In the genomic region with DNA sequence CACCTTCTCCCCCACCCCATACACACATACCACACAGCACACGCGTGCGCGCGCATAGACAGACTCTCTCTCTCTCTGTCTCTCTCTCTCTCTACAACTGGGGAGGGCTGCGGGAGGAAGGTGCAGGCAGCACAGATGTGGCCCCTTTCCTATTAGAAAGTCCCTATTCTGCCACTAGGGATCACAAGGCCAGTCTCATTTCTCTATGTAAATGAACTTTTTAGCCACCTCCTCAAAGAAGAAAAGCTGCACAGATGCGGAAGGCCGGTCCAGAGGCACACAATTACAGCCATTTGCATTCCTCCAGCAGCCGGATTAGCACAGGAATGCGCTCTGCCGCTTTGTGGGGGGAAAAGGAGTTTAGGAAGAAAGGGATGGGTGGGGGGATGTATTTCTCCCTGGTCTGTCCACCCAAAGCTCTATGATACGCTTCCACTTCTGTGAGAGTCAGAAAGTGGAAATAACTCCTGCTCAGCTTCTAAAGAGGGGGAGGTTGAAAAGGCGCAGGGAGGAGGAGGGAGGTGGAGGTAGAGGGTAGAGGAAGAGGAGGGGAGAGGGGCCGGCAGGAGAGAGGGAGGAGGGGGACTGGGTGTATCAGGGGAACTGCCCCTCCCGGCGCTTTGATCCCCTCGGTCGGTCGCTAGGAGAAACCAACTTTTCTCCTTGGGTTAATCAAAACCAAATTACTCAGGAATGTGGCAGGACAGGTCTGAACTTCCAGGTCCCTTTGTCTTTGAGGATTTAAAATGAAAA, we compare ENCODE assay signal across 8 cellular contexts. TPM values are rescaled to one million over a fixed set of nuclear protein-coding genes. Genes with fewer than 3 reads are reported as not detected.
DNase-seq lines count a peak whose midpoint lies in the region; ATAC-seq and TF ChIP-seq lines count a peak whose summit lies in the region.

No MANE protein-coding gene starts in this region.

- peaks cover 4 to 36% of the 10 kb centered on the region in 2 donors for H3K4me1 ChIP-seq in left lung

- intact Hi-C loops in left lung (cut with DNase I), result no loop called here

- H3K36me3 ChIP-seq in GM06990 (ENCODE audit: control insufficient read depth, insufficient read depth, low read length), result no peaks in the 10 kb centered on the region
- H3K36me3 ChIP-seq in left lung, result no peaks in the 10 kb centered on the region

- TF ChIP-seq CTCF in GM06990 (IDR thresholded peaks at IDR 0.05; ENCODE audit: insufficient read depth, low read length, poor library complexity, severe bottlenecking), result no peak
- TF ChIP-seq CTCF in left lung (IDR thresholded peaks at IDR 0.05), result no peak

- no peaks in the 10 kb centered on the region for H3K9me3 ChIP-seq in left lung

- peak overlapping the region; percentile 57 for H3K4me3 ChIP-seq in GM06990 (replicated peaks; ENCODE audit: low read depth, low read length)
- H3K4me3 ChIP-seq in left lung, result no peak overlapping the region

- DNase-seq in GM06990 (ENCODE audit: extremely low read depth, insufficient read length) (peak; percentile 59), left lung (no peak), SKM-1 (lab: John Stamatoyannopoulos, UW; ENCODE audit: unreplicated experiment) (no peak), inferior parietal cortex (ENCODE audit: extremely low spot score) (no peak)
- no peak for DNase-seq in activated CD8-positive, alpha-beta memory T cell treated with anti-CD3 and anti-CD28 coated beads, Interleukin-2, amount 50 U/mL, for 48 hours
- no peak for DNase-seq in activated CD4-positive, alpha-beta T cell treated with anti-CD3 and anti-CD28 coated beads, Interleukin-2, amount 50 U/mL, for 1 hour

- peak; percentile 71 for ATAC-seq in GM19467 (IDR thresholded peaks at IDR 0.05; ENCODE audit: unreplicated experiment)
- peak; percentile 64 for ATAC-seq in HG03457 (IDR thresholded peaks at IDR 0.05; ENCODE audit: unreplicated experiment)
- ATAC-seq in left lung, result peak; percentile 38

- H3K27ac ChIP-seq in left lung, result peak overlapping the region in 1 of 2 donors; percentile 7

- H3K27me3 ChIP-seq in GM06990 (replicated peaks; ENCODE audit: control insufficient read depth, insufficient read depth, low read length), result no peaks in the 10 kb centered on the region
- peaks cover 0 to 9% of the 10 kb centered on the region in 2 donors for H3K27me3 ChIP-seq in left lung

RNA-seq across cellular contexts. Expression of a gene that starts 11.7 kb away (rescaled TPM):
- 10 to 100 TPM; 21.4 to 25.7 TPM for total RNA-seq in left lung
